ENCODE assay signal across 8 cellular contexts in genomic region chr2:218711550-218711929, GRCh38. TPM values are rescaled to one million over a fixed set of nuclear protein-coding genes. Genes with fewer than 3 reads are reported as not detected.
DNase-seq lines count a peak whose midpoint lies in the region; TF ChIP-seq lines count a peak whose summit lies in the region.

No MANE protein-coding gene starts in this region.

- H3K27ac ChIP-seq in sigmoid colon = peak overlapping the region; percentile 89 to 98 (median 92)

- H3K4me1 ChIP-seq in sigmoid colon = peaks cover 0 to 11% (median 10%) of the 10 kb centered on the region in 4 donors

- intact Hi-C loops in sigmoid colon (cut with DNase I) (loop anchor here (1.0 to 5.0 kb wide), 3 partner anchors 71 to 196 kb away; partner anchors contain the start of gene CYP27A1), head of caudate nucleus (cut with DNase I) (loop anchor here (2.0 to 5.0 kb wide), 3 partner anchors 39 to 139 kb away; partner anchors contain the start of genes CYP27A1, RNF25 and STK36)

- no peaks in the 10 kb centered on the region for H3K27me3 ChIP-seq in sigmoid colon

- peak; percentile 10 for DNase-seq in DMS53 (lab: John Stamatoyannopoulos, UW)
- DNase-seq in DMS53 treated with DMSO at 0.1 percent for 48 hours (lab: John Stamatoyannopoulos, UW; ENCODE audit: unreplicated experiment) = no peak
- peak; percentile 7 for DNase-seq in SK-MEL-5 (ENCODE audit: low read depth, low spot score)
- DNase-seq in fibroblast of the aortic adventitia (ENCODE audit: low read depth) = peak; percentile 32
- no peak for DNase-seq in sigmoid colon
- no peak for DNase-seq in head of caudate nucleus
- no peak for DNase-seq in SHP77 (lab: John Stamatoyannopoulos, UW)
- DNase-seq in LoVo (ENCODE audit: low spot score) = no peak

- H3K9me3 ChIP-seq in sigmoid colon = no peaks in the 10 kb centered on the region

- in situ Hi-C loops in SK-MEL-5 (cut with HindIII; ENCODE audit: low pct_unique_long_range_greater_than_20kb, low sequenced_read_pairs) = no loop called here

- 5 to 17% methylated on average over 5 of the region's 5 CpGs for WGBS in sigmoid colon, 2 donors

- TF ChIP-seq EP300 in sigmoid colon (IDR thresholded peaks at IDR 0.05) = no peak

- no peak for TF ChIP-seq CTCF in fibroblast of the aortic adventitia (IDR thresholded peaks at IDR 0.05; ENCODE audit: insufficient read depth, low read length)
- no peak for TF ChIP-seq CTCF in sigmoid colon (IDR thresholded peaks at IDR 0.05)

- TF ChIP-seq POLR2A in sigmoid colon (IDR thresholded peaks at IDR 0.05) = no peak

- H3K4me3 ChIP-seq in fibroblast of the aortic adventitia (ENCODE audit: low read depth, low read length) (peak overlapping the region; percentile 90), sigmoid colon (peak overlapping the region; percentile 67 to 93 (median 77))

- H3K36me3 ChIP-seq in sigmoid colon = no peaks in the 10 kb centered on the region

RNA-seq across cellular contexts. Expression of gene TTLL4, which starts 0.9 kb away (rescaled TPM):
- total RNA-seq in SK-MEL-5 (2014; rRNA removed; shearing (Covaris generic)) = 32.3 and 41.4 TPM in 2 replicates
- polyA plus RNA-seq in SK-MEL-5 (2015; cell fraction: cytosol; rRNA removed) = 44.0 and 58.6 TPM in 2 replicates
- polyA plus RNA-seq in SK-MEL-5 (2015; cell fraction: nucleus; rRNA removed) = 349 and 372 TPM in 2 replicates
- total RNA-seq in fibroblast of the aortic adventitia (ENCODE audit: low replicate concordance) = 12.4 and 14.2 TPM in 2 replicates
- 10 to 100 TPM; 11.4 to 16.0 (median 12.5) TPM for total RNA-seq in sigmoid colon
- 10 to 100 TPM in 1 of 3 donors, 1 to 10 TPM in 2; 6.0 to 15.1 (median 6.0) TPM for polyA plus RNA-seq in sigmoid colon

RNA-seq across cellular contexts. Expression of gene STK36, which starts 39.7 kb away (rescaled TPM):
- 11.3 and 12.6 TPM in 2 replicates for total RNA-seq in SK-MEL-5 (2014; rRNA removed; shearing (Covaris generic))
- 9.4 and 13.2 TPM in 2 replicates for polyA plus RNA-seq in SK-MEL-5 (2015; cell fraction: cytosol; rRNA removed)
- polyA plus RNA-seq in SK-MEL-5 (2015; cell fraction: nucleus; rRNA removed) = 268 and 351 TPM in 2 replicates
- total RNA-seq in fibroblast of the aortic adventitia (ENCODE audit: low replicate concordance) (31.0 and 65.6 TPM in 2 replicates), sigmoid colon (10 to 100 TPM; 13.6 to 79.5 (median 27.0) TPM)
- polyA plus RNA-seq in sigmoid colon = 10 to 100 TPM in 1 of 3 donors, 1 to 10 TPM in 2; 3.9 to 15.8 (median 4.2) TPM

RNA-seq across cellular contexts. Expression of gene RNF25, which starts 39.7 kb away (rescaled TPM):
- 32.1 and 42.0 TPM in 2 replicates for total RNA-seq in SK-MEL-5 (2014; rRNA removed; shearing (Covaris generic))
- 28.9 and 29.4 TPM in 2 replicates for polyA plus RNA-seq in SK-MEL-5 (2015; cell fraction: cytosol; rRNA removed)
- polyA plus RNA-seq in SK-MEL-5 (2015; cell fraction: nucleus; rRNA removed) = 35.0 and 36.5 TPM in 2 replicates
- total RNA-seq in fibroblast of the aortic adventitia (ENCODE audit: low replicate concordance) = 6.5 and 26.2 TPM in 2 replicates
- 10 to 100 TPM in 3 of 4 donors, 1 to 10 TPM in 1; 6.4 to 24.7 (median 21.9) TPM for total RNA-seq in sigmoid colon
- polyA plus RNA-seq in sigmoid colon = 10 to 100 TPM; 11.6 to 19.2 (median 14.3) TPM

RNA-seq across cellular contexts. Expression of gene BCS1L, which starts 52.1 kb away (rescaled TPM):
- 26.8 and 28.1 TPM in 2 replicates for total RNA-seq in SK-MEL-5 (2014; rRNA removed; shearing (Covaris generic))
- polyA plus RNA-seq in SK-MEL-5 (2015; cell fraction: cytosol; rRNA removed) = 25.1 and 27.9 TPM in 2 replicates
- 243 and 287 TPM in 2 replicates for polyA plus RNA-seq in SK-MEL-5 (2015; cell fraction: nucleus; rRNA removed)
- total RNA-seq in fibroblast of the aortic adventitia (ENCODE audit: low replicate concordance) (33.3 and 45.3 TPM in 2 replicates), sigmoid colon (10 to 100 TPM; 20.7 to 42.5 (median 25.2) TPM)
- polyA plus RNA-seq in sigmoid colon = 10 to 100 TPM; 13.4 to 27.8 (median 20.4) TPM

RNA-seq across cellular contexts. Expression of gene ZNF142, which starts 52.1 kb away (rescaled TPM):
- total RNA-seq in SK-MEL-5 (2014; rRNA removed; shearing (Covaris generic)) = 4.7 and 6.3 TPM in 2 replicates
- polyA plus RNA-seq in SK-MEL-5 (2015; cell fraction: cytosol; rRNA removed) = 12.1 and 18.9 TPM in 2 replicates
- 29.9 and 30.1 TPM in 2 replicates for polyA plus RNA-seq in SK-MEL-5 (2015; cell fraction: nucleus; rRNA removed)
- 4.5 and 17.8 TPM in 2 replicates for total RNA-seq in fibroblast of the aortic adventitia (ENCODE audit: low replicate concordance)
- 10 to 100 TPM; 14.6 to 24.4 (median 19.5) TPM for total RNA-seq in sigmoid colon
- polyA plus RNA-seq in sigmoid colon = 10 to 100 TPM in 1 of 3 donors, 1 to 10 TPM in 2; 1.6 to 10.2 (median 4.8) TPM

Comparison
In these comparisons a context has a peak if more than half of its experiments do, and no peak if none do; other contexts are left out.
1. DNase-seq: peak in DMS53 (single experiment), SK-MEL-5 (single experiment) and fibroblast of the aortic adventitia (single experiment); none in DMS53 treated with DMSO at 0.1 percent for 48 hours (single experiment), sigmoid colon (single experiment), head of caudate nucleus (0 of 42), SHP77 (0 of 2) and LoVo (single experiment).